ENCODE assay signal across 1 cellular context in the genomic region with DNA sequence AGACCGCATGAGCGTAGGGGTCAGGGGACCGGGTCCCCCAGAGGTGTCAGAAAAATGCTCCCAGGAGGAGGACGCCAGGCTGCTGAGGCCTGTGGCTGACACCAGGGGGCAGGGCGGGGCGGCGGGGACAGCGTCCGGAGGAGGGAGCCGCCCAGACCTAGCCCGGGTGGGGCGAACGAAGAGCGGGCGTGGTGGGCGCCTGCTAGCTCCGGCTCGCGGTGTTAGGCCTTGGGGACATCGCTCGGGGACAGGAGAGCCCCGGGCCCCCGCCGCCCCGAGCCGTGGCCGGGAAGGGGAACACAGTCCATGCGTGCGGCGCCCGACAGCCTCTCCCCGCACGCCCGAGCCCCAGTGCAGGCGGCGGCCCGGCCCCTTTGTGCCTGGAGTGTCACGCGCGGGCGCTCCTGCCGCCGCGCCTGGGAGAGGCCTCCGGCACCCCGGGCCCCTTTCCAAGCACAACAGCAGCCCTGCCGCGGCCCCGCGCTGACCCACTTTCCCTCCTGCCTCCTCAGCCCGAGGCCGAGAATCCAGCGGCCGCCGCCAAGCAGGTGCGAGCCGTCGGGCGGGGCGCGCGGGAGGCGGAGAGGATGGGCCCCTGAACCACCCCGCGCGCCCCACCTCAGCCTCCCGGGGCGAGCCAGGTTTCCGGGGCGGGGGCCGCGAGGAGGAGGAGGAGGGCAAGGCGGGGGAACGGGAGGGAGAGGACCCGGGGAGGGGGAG.
TF ChIP-seq lines count a peak whose summit lies in the region.

No MANE protein-coding gene starts in this region.

TF ChIP-seq in GM12878, 131 proteins besides CTCF, POLR2A, EP300 and RAD21 (continued from another document):
- TF ChIP-seq, protein P1, sequence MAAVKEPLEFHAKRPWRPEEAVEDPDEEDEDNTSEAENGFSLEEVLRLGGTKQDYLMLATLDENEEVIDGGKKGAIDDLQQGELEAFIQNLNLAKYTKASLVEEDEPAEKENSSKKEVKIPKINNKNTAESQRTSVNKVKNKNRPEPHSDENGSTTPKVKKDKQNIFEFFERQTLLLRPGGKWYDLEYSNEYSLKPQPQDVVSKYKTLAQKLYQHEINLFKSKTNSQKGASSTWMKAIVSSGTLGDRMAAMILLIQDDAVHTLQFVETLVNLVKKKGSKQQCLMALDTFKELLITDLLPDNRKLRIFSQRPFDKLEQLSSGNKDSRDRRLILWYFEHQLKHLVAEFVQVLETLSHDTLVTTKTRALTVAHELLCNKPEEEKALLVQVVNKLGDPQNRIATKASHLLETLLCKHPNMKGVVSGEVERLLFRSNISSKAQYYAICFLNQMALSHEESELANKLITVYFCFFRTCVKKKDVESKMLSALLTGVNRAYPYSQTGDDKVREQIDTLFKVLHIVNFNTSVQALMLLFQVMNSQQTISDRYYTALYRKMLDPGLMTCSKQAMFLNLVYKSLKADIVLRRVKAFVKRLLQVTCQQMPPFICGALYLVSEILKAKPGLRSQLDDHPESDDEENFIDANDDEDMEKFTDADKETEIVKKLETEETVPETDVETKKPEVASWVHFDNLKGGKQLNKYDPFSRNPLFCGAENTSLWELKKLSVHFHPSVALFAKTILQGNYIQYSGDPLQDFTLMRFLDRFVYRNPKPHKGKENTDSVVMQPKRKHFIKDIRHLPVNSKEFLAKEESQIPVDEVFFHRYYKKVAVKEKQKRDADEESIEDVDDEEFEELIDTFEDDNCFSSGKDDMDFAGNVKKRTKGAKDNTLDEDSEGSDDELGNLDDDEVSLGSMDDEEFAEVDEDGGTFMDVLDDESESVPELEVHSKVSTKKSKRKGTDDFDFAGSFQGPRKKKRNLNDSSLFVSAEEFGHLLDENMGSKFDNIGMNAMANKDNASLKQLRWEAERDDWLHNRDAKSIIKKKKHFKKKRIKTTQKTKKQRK (IDR thresholded peaks at IDR 0.05; ENCODE audit: low read depth, low read length), result no peak
- peak; percentile 64 for TF ChIP-seq KLF5 (IDR thresholded peaks at IDR 0.05; ENCODE audit: partially characterized antibody)
- TF ChIP-seq NBN (IDR thresholded peaks at IDR 0.05), result 0 out of 2 replicates have a peak, but pooled peaks have one; percentile 48
- peak; percentile 66 for TF ChIP-seq RUNX3 (IDR thresholded peaks at IDR 0.05; ENCODE audit: low read length)
- TF ChIP-seq, protein P2, sequence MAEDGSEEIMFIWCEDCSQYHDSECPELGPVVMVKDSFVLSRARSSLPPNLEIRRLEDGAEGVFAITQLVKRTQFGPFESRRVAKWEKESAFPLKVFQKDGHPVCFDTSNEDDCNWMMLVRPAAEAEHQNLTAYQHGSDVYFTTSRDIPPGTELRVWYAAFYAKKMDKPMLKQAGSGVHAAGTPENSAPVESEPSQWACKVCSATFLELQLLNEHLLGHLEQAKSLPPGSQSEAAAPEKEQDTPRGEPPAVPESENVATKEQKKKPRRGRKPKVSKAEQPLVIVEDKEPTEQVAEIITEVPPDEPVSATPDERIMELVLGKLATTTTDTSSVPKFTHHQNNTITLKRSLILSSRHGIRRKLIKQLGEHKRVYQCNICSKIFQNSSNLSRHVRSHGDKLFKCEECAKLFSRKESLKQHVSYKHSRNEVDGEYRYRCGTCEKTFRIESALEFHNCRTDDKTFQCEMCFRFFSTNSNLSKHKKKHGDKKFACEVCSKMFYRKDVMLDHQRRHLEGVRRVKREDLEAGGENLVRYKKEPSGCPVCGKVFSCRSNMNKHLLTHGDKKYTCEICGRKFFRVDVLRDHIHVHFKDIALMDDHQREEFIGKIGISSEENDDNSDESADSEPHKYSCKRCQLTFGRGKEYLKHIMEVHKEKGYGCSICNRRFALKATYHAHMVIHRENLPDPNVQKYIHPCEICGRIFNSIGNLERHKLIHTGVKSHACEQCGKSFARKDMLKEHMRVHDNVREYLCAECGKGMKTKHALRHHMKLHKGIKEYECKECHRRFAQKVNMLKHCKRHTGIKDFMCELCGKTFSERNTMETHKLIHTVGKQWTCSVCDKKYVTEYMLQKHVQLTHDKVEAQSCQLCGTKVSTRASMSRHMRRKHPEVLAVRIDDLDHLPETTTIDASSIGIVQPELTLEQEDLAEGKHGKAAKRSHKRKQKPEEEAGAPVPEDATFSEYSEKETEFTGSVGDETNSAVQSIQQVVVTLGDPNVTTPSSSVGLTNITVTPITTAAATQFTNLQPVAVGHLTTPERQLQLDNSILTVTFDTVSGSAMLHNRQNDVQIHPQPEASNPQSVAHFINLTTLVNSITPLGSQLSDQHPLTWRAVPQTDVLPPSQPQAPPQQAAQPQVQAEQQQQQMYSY (CRISPR knock-in tag; IDR thresholded peaks at IDR 0.05), result peak; percentile 27; the same call in 1 of the 2 replicates
- TF ChIP-seq NR2F1 (conservative IDR thresholded peaks at IDR 0.05), result peak; percentile 82
- TF ChIP-seq TCF3 (IDR thresholded peaks at IDR 0.05; ENCODE audit: borderline replicate concordance, insufficient read depth, low read depth, low read length), result peak; percentile 64
- no peak for TF ChIP-seq SUPT20H (IDR thresholded peaks at IDR 0.05; ENCODE audit: borderline replicate concordance, control insufficient read depth, low read depth, low read length)
- 0 out of 2 replicates have a peak, but pooled peaks have one; percentile 30 for TF ChIP-seq SIN3A (IDR thresholded peaks at IDR 0.05; ENCODE audit: low read depth, low read length)
- peak; percentile 43; the same call in 1 of the 2 replicates for TF ChIP-seq CHD2 (IDR thresholded peaks at IDR 0.05; ENCODE audit: borderline replicate concordance, low read depth, low read length)
- peak; percentile 17 to 83; a peak in 3 of 4 replicates for TF ChIP-seq BHLHE40 (IDR thresholded peaks at IDR 0.05; ENCODE audit: borderline replicate concordance in 1 of 2, low read depth in 2 of 2, low read length in 1 of 2)
- TF ChIP-seq SMC3 (IDR thresholded peaks at IDR 0.05; ENCODE audit: borderline replicate concordance, low read length), result peak; percentile 85
- 0 out of 2 replicates have a peak, but pooled peaks have one; percentile 23 for TF ChIP-seq MEF2A (IDR thresholded peaks at IDR 0.05; ENCODE audit: insufficient read depth, low read depth, low read length)
- peak; percentile 79; the same call in 1 of the 2 replicates for TF ChIP-seq BACH1 (IDR thresholded peaks at IDR 0.05; ENCODE audit: borderline replicate concordance)
- 0 out of 2 replicates have a peak, but pooled peaks have one; percentile 19 for TF ChIP-seq PML (IDR thresholded peaks at IDR 0.05; ENCODE audit: low read length)
- TF ChIP-seq, protein P3, sequence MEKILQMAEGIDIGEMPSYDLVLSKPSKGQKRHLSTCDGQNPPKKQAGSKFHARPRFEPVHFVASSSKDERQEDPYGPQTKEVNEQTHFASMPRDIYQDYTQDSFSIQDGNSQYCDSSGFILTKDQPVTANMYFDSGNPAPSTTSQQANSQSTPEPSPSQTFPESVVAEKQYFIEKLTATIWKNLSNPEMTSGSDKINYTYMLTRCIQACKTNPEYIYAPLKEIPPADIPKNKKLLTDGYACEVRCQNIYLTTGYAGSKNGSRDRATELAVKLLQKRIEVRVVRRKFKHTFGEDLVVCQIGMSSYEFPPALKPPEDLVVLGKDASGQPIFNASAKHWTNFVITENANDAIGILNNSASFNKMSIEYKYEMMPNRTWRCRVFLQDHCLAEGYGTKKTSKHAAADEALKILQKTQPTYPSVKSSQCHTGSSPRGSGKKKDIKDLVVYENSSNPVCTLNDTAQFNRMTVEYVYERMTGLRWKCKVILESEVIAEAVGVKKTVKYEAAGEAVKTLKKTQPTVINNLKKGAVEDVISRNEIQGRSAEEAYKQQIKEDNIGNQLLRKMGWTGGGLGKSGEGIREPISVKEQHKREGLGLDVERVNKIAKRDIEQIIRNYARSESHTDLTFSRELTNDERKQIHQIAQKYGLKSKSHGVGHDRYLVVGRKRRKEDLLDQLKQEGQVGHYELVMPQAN (conservative IDR thresholded peaks at IDR 0.05), result peak; percentile 89
- TF ChIP-seq POLR2AphosphoS2 (IDR thresholded peaks at IDR 0.05; ENCODE audit: low read depth, low read length), result peak; percentile 81
- no peak for TF ChIP-seq FOS (IDR thresholded peaks at IDR 0.05; ENCODE audit: borderline replicate concordance, extremely low read depth, insufficient read length)
- TF ChIP-seq LARP7 (IDR thresholded peaks at IDR 0.05), result peak; percentile 94
- 0 out of 2 replicates have a peak, but pooled peaks have one; percentile 4 for TF ChIP-seq TARDBP (IDR thresholded peaks at IDR 0.05; ENCODE audit: borderline replicate concordance)
- peak; percentile 36; the same call in 1 of the 2 replicates for TF ChIP-seq PAX5 (IDR thresholded peaks at IDR 0.05; ENCODE audit: borderline replicate concordance, low read depth, low read length)
- peak; percentile 52 for TF ChIP-seq MEF2B (IDR thresholded peaks at IDR 0.05; ENCODE audit: partially characterized antibody, poor library complexity, severe bottlenecking)
- peak in 1 of 2 experiments; percentile 50; a peak in 1 of 4 replicates for TF ChIP-seq IKZF2 (IDR thresholded peaks at IDR 0.05)
- peak; percentile 57; the same call in 1 of the 2 replicates for TF ChIP-seq TCF12 (IDR thresholded peaks at IDR 0.05; ENCODE audit: low read depth, low read length)
- TF ChIP-seq HDAC6 (IDR thresholded peaks at IDR 0.05; ENCODE audit: unreplicated experiment), result peak; percentile 72
- TF ChIP-seq, protein P4, sequence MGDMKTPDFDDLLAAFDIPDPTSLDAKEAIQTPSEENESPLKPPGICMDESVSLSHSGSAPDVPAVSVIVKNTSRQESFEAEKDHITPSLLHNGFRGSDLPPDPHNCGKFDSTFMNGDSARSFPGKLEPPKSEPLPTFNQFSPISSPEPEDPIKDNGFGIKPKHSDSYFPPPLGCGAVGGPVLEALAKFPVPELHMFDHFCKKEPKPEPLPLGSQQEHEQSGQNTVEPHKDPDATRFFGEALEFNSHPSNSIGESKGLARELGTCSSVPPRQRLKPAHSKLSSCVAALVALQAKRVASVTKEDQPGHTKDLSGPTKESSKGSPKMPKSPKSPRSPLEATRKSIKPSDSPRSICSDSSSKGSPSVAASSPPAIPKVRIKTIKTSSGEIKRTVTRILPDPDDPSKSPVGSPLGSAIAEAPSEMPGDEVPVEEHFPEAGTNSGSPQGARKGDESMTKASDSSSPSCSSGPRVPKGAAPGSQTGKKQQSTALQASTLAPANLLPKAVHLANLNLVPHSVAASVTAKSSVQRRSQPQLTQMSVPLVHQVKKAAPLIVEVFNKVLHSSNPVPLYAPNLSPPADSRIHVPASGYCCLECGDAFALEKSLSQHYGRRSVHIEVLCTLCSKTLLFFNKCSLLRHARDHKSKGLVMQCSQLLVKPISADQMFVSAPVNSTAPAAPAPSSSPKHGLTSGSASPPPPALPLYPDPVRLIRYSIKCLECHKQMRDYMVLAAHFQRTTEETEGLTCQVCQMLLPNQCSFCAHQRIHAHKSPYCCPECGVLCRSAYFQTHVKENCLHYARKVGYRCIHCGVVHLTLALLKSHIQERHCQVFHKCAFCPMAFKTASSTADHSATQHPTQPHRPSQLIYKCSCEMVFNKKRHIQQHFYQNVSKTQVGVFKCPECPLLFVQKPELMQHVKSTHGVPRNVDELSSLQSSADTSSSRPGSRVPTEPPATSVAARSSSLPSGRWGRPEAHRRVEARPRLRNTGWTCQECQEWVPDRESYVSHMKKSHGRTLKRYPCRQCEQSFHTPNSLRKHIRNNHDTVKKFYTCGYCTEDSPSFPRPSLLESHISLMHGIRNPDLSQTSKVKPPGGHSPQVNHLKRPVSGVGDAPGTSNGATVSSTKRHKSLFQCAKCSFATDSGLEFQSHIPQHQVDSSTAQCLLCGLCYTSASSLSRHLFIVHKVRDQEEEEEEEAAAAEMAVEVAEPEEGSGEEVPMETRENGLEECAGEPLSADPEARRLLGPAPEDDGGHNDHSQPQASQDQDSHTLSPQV (IDR thresholded peaks at IDR 0.05), result peak; percentile 75; the same call in 1 of the 2 replicates
- TF ChIP-seq ASH2L (IDR thresholded peaks at IDR 0.05; ENCODE audit: borderline replicate concordance, low read depth), result no peak
- no peak; a peak in 1 of 4 replicates for TF ChIP-seq ETV6 (conservative IDR thresholded peaks at IDR 0.05 in 1 of 2, IDR thresholded peaks at IDR 0.05 in 1 of 2; ENCODE audit: borderline replicate concordance in 1 of 2, low read depth in 1 of 2)
- TF ChIP-seq TBL1XR1 (IDR thresholded peaks at IDR 0.05; ENCODE audit: low read depth, low read length), result peak; percentile 13; the same call in 1 of the 2 replicates
- TF ChIP-seq, protein P5, sequence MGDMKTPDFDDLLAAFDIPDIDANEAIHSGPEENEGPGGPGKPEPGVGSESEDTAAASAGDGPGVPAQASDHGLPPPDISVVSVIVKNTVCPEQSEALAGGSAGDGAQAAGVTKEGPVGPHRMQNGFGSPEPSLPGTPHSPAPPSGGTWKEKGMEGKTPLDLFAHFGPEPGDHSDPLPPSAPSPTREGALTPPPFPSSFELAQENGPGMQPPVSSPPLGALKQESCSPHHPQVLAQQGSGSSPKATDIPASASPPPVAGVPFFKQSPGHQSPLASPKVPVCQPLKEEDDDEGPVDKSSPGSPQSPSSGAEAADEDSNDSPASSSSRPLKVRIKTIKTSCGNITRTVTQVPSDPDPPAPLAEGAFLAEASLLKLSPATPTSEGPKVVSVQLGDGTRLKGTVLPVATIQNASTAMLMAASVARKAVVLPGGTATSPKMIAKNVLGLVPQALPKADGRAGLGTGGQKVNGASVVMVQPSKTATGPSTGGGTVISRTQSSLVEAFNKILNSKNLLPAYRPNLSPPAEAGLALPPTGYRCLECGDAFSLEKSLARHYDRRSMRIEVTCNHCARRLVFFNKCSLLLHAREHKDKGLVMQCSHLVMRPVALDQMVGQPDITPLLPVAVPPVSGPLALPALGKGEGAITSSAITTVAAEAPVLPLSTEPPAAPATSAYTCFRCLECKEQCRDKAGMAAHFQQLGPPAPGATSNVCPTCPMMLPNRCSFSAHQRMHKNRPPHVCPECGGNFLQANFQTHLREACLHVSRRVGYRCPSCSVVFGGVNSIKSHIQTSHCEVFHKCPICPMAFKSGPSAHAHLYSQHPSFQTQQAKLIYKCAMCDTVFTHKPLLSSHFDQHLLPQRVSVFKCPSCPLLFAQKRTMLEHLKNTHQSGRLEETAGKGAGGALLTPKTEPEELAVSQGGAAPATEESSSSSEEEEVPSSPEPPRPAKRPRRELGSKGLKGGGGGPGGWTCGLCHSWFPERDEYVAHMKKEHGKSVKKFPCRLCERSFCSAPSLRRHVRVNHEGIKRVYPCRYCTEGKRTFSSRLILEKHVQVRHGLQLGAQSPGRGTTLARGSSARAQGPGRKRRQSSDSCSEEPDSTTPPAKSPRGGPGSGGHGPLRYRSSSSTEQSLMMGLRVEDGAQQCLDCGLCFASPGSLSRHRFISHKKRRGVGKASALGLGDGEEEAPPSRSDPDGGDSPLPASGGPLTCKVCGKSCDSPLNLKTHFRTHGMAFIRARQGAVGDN (IDR thresholded peaks at IDR 0.05), result peak; percentile 42
- TF ChIP-seq POLR2AphosphoS5 (IDR thresholded peaks at IDR 0.05; ENCODE audit: low read length), result peak; percentile 18; the same call in 1 of the 2 replicates
- no peak for TF ChIP-seq KAT2A (conservative IDR thresholded peaks at IDR 0.05; ENCODE audit: control insufficient read depth, low read depth, low read length)
- TF ChIP-seq ZNF207 (IDR thresholded peaks at IDR 0.05; ENCODE audit: borderline replicate concordance), result 0 out of 2 replicates have a peak, but pooled peaks have one; percentile 79
- no peak for TF ChIP-seq BMI1 (IDR thresholded peaks at IDR 0.05; ENCODE audit: borderline replicate concordance)
- peak; percentile 78 for TF ChIP-seq SMARCA5 (IDR thresholded peaks at IDR 0.05)
- no peak for TF ChIP-seq NFXL1 (IDR thresholded peaks at IDR 0.05; ENCODE audit: borderline replicate concordance)
